Comparison of ENCODE assay signal across 9 cellular contexts in genomic region chr1:184945034-184945433, GRCh38. TPM values are rescaled to one million over a fixed set of nuclear protein-coding genes. Genes with fewer than 3 reads are reported as not detected.
DNase-seq lines count a peak whose midpoint lies in the region; ATAC-seq, FAIRE-seq and TF ChIP-seq lines count a peak whose summit lies in the region.
"Had no signal": no experiment of that assay in that cellular context is flagged by ENCODE, and none has a peak within 500 bp of the region (broad histone marks: within the 10 kb centered on the region; RNA-seq: fewer than 3 reads in every experiment).

No MANE protein-coding gene starts in this region.

- H3K27me3 ChIP-seq in astrocyte (ENCODE audit: insufficient read depth, low read length): no peaks in the 10 kb centered on the region
- H3K27me3 ChIP-seq in smooth muscle cell (ENCODE audit: low read depth): no peaks in the 10 kb centered on the region
- no peaks in the 10 kb centered on the region for H3K27me3 ChIP-seq in adrenal gland
- H3K27me3 ChIP-seq in hepatocyte: no peaks in the 10 kb centered on the region

- no peaks in the 10 kb centered on the region for H3K79me2 ChIP-seq in astrocyte (ENCODE audit: insufficient read depth, low read length)
- H3K79me2 ChIP-seq in smooth muscle cell (ENCODE audit: low read depth): no peaks in the 10 kb centered on the region
- no peaks in the 10 kb centered on the region for H3K79me2 ChIP-seq in hepatocyte

- no peaks in the 10 kb centered on the region for H3K9me2 ChIP-seq in hepatocyte (replicated peaks; ENCODE audit: insufficient read depth)

- H3K4me1 Mint-ChIP-seq in astrocyte (ENCODE audit: low read depth, unreplicated experiment): peaks cover 8% of the 10 kb centered on the region

- FAIRE-seq in astrocyte (lab: Jason Lieb, UNC): no peak

- H3K4me3 ChIP-seq in astrocyte (ENCODE audit: insufficient read depth, low read depth, low read length): no peak overlapping the region
- no peak overlapping the region for H3K4me3 ChIP-seq in smooth muscle cell
- H3K4me3 ChIP-seq in adrenal gland: no peak overlapping the region
- H3K4me3 ChIP-seq in hepatocyte: no peak overlapping the region

- peak; percentile 47 for ATAC-seq in HG03139 (IDR thresholded peaks at IDR 0.05; ENCODE audit: unreplicated experiment)

- H3K27me3 Mint-ChIP-seq in astrocyte (ENCODE audit: low read depth, unreplicated experiment): no peaks in the 10 kb centered on the region

- H4K20me1 ChIP-seq in astrocyte (ENCODE audit: insufficient read depth, low read length) (no peaks in the 10 kb centered on the region), smooth muscle cell (ENCODE audit: low read depth) (no peaks in the 10 kb centered on the region), hepatocyte (ENCODE audit: insufficient read depth, poor library complexity, severe bottlenecking) (no peaks in the 10 kb centered on the region)

- H3K4me1 ChIP-seq in astrocyte (ENCODE audit: insufficient read depth, low read length) (no peaks in the 10 kb centered on the region), smooth muscle cell (ENCODE audit: low read depth) (peaks cover 10% of the 10 kb centered on the region), adrenal gland (replicated peaks in 1 of 2) (no peaks in the 10 kb centered on the region), hepatocyte (ENCODE audit: insufficient read depth) (no peaks in the 10 kb centered on the region)

- DNase-seq in GM19240 (ENCODE audit: insufficient read length, low spot score) (peak; percentile 23), astrocyte (ENCODE audit: low read depth) (peak; percentile 33), smooth muscle cell (lab: John Stamatoyannopoulos, UW; ENCODE audit: unreplicated experiment) (no peak), DMS153 treated with DMSO at 0.1 percent for 48 hours (lab: John Stamatoyannopoulos, UW; ENCODE audit: unreplicated experiment) (no peak), adrenal gland (no peak), hepatocyte (ENCODE audit: low spot score) (no peak), NCI-H1694 (lab: John Stamatoyannopoulos, UW) (no peak)
- DNase-seq: cerebellar nuclear complex had no signal

- WGBS in smooth muscle cell (ENCODE audit: low lambda C conversion rate): 80% methylated on average over 2 of the region's 2 CpGs
- WGBS in adrenal gland, 4 donors: 65 to 82% (median 71%) methylated on average over 2 of the region's 2 CpGs
- WGBS in hepatocyte (ENCODE audit: low lambda C conversion rate, missing lambda C conversion rate): 76% methylated on average over 2 of the region's 2 CpGs

- no peak overlapping the region for H3K27ac Mint-ChIP-seq in astrocyte (ENCODE audit: unreplicated experiment)

- peaks cover 5% of the 10 kb centered on the region for H3F3A ChIP-seq in smooth muscle cell (ENCODE audit: low read depth)

- no peak overlapping the region for H3K4me3 Mint-ChIP-seq in astrocyte (ENCODE audit: unreplicated experiment)

- TF ChIP-seq CTCF in astrocyte (IDR thresholded peaks at IDR 0.05; ENCODE audit: insufficient read depth, low read depth, low read length): no peak
- no peak for TF ChIP-seq CTCF in smooth muscle cell (IDR thresholded peaks at IDR 0.05; ENCODE audit: borderline replicate concordance, insufficient read depth, poor library complexity, severe bottlenecking)
- no peak for TF ChIP-seq CTCF in adrenal gland (IDR thresholded peaks at IDR 0.05)
- no peak for TF ChIP-seq CTCF in hepatocyte (IDR thresholded peaks at IDR 0.05; ENCODE audit: poor library complexity)

- H2AFZ ChIP-seq in astrocyte (ENCODE audit: low read depth, low read length) (no peak overlapping the region), smooth muscle cell (ENCODE audit: low read depth) (no peak overlapping the region), hepatocyte (no peak overlapping the region)

- intact Hi-C loops in adrenal gland (cut with DNase I): no loop called here

- H3K9me3 Mint-ChIP-seq in astrocyte (ENCODE audit: unreplicated experiment): no peaks in the 10 kb centered on the region

- H3K36me3 ChIP-seq in astrocyte (ENCODE audit: insufficient read depth, low read length) (no peaks in the 10 kb centered on the region), smooth muscle cell (ENCODE audit: low read depth) (no peaks in the 10 kb centered on the region), adrenal gland (replicated peaks in 1 of 2) (no peaks in the 10 kb centered on the region), hepatocyte (replicated peaks; ENCODE audit: insufficient read depth, low read depth) (no peaks in the 10 kb centered on the region)

- no peak for TF ChIP-seq POLR2A in adrenal gland (IDR thresholded peaks at IDR 0.05)

- H3K27ac ChIP-seq in astrocyte (ENCODE audit: low read depth, low read length) (no peak overlapping the region), smooth muscle cell (ENCODE audit: low read depth) (peak overlapping the region; percentile 87), adrenal gland (no peak overlapping the region), hepatocyte (no peak overlapping the region)

- no peak overlapping the region for H3K9ac ChIP-seq in astrocyte (ENCODE audit: low read length)
- no peak overlapping the region for H3K9ac ChIP-seq in smooth muscle cell (ENCODE audit: low read depth)

- H3K36me3 Mint-ChIP-seq in astrocyte (ENCODE audit: low read depth, unreplicated experiment): no peaks in the 10 kb centered on the region

- H3K9me3 ChIP-seq in astrocyte (ENCODE audit: insufficient read depth, low read depth, low read length): no peaks in the 10 kb centered on the region
- H3K9me3 ChIP-seq in smooth muscle cell (replicated peaks; ENCODE audit: low read depth): no peaks in the 10 kb centered on the region
- no peaks in the 10 kb centered on the region for H3K9me3 ChIP-seq in adrenal gland (replicated peaks in 1 of 3)
- no peaks in the 10 kb centered on the region for H3K9me3 ChIP-seq in hepatocyte (ENCODE audit: low read depth)

- no peak overlapping the region for H3K4me2 ChIP-seq in astrocyte (ENCODE audit: low read length)
- peak overlapping the region; percentile 81 for H3K4me2 ChIP-seq in smooth muscle cell
- H3K4me2 ChIP-seq in hepatocyte: no peak overlapping the region

RNA-seq across cellular contexts. Expression of gene NIBAN1, which starts 29.3 kb away (rescaled TPM):
- total RNA-seq in astrocyte: 8.8 and 9.1 TPM in 2 replicates
- total RNA-seq in smooth muscle cell: 10.7 and 14.0 TPM in 2 replicates
- polyA plus RNA-seq in smooth muscle cell: 7.3 and 8.5 TPM in 2 replicates
- total RNA-seq in adrenal gland: 10 to 100 TPM in 6 of 8 donors, 1 to 10 TPM in 2; 5.3 to 30.6 (median 19.9) TPM
- polyA plus RNA-seq in adrenal gland: 1 to 10 TPM; 3.8 to 7.2 (median 5.8) TPM
- 11.1 and 11.5 TPM in 2 replicates for total RNA-seq in hepatocyte
- 6.9 and 8.9 TPM in 2 replicates for polyA plus RNA-seq in hepatocyte

Comparison
In these comparisons a context has a peak if more than half of its experiments do, and no peak if none do; other contexts are left out.
1. DNase-seq: peak in GM19240 (single experiment) and astrocyte (single experiment); none in smooth muscle cell (single experiment), DMS153 treated with DMSO at 0.1 percent for 48 hours (single experiment), adrenal gland (0 of 7), hepatocyte (single experiment) and NCI-H1694 (single experiment).